Comparison of ENCODE assay signal across 1 cellular context in the genomic region with DNA sequence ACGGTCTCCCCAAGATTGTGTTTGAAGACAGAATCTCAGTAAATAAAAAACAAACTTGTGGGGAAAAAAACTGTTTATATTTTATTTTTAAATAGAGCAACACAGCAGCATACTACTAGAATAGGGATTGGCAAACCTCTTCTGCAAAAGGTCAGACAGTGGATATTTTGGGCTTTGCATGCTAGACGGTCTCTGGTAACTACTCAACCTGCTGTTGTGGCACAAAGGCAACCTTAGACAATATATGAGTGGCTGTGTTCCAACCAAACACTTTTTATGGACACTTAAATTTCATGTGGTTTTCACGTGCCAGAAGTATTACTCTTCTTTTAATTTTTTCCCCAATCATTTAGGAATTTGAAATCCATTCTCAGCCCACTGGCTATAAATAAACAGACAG.
TF ChIP-seq lines count a peak whose summit lies in the region.

No MANE protein-coding gene starts in this region.

TF ChIP-seq in GM23338, 12 proteins besides CTCF, POLR2A, EP300 and RAD21 (continued from another document):
- TF ChIP-seq, protein P1, sequence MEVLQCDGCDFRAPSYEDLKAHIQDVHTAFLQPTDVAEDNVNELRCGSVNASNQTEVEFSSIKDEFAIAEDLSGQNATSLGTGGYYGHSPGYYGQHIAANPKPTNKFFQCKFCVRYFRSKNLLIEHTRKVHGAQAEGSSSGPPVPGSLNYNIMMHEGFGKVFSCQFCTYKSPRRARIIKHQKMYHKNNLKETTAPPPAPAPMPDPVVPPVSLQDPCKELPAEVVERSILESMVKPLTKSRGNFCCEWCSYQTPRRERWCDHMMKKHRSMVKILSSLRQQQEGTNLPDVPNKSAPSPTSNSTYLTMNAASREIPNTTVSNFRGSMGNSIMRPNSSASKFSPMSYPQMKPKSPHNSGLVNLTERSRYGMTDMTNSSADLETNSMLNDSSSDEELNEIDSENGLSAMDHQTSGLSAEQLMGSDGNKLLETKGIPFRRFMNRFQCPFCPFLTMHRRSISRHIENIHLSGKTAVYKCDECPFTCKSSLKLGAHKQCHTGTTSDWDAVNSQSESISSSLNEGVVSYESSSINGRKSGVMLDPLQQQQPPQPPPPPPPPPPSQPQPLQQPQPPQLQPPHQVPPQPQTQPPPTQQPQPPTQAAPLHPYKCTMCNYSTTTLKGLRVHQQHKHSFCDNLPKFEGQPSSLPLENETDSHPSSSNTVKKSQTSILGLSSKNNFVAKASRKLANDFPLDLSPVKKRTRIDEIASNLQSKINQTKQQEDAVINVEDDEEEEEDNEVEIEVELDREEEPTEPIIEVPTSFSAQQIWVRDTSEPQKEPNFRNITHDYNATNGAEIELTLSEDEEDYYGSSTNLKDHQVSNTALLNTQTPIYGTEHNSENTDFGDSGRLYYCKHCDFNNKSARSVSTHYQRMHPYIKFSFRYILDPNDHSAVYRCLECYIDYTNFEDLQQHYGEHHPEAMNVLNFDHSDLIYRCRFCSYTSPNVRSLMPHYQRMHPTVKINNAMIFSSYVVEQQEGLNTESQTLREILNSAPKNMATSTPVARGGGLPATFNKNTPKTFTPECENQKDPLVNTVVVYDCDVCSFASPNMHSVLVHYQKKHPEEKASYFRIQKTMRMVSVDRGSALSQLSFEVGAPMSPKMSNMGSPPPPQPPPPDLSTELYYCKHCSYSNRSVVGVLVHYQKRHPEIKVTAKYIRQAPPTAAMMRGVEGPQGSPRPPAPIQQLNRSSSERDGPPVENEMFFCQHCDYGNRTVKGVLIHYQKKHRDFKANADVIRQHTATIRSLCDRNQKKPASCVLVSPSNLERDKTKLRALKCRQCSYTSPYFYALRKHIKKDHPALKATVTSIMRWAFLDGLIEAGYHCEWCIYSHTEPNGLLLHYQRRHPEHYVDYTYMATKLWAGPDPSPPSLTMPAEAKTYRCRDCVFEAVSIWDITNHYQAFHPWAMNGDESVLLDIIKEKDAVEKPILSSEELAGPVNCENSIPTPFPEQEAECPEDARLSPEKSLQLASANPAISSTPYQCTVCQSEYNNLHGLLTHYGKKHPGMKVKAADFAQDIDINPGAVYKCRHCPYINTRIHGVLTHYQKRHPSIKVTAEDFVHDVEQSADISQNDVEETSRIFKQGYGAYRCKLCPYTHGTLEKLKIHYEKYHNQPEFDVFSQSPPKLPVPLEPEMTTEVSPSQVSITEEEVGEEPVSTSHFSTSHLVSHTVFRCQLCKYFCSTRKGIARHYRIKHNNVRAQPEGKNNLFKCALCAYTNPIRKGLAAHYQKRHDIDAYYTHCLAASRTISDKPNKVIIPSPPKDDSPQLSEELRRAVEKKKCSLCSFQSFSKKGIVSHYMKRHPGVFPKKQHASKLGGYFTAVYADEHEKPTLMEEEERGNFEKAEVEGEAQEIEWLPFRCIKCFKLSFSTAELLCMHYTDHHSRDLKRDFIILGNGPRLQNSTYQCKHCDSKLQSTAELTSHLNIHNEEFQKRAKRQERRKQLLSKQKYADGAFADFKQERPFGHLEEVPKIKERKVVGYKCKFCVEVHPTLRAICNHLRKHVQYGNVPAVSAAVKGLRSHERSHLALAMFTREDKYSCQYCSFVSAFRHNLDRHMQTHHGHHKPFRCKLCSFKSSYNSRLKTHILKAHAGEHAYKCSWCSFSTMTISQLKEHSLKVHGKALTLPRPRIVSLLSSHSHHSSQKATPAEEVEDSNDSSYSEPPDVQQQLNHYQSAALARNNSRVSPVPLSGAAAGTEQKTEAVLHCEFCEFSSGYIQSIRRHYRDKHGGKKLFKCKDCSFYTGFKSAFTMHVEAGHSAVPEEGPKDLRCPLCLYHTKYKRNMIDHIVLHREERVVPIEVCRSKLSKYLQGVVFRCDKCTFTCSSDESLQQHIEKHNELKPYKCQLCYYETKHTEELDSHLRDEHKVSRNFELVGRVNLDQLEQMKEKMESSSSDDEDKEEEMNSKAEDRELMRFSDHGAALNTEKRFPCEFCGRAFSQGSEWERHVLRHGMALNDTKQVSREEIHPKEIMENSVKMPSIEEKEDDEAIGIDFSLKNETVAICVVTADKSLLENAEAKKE (CRISPR knock-in tag; IDR thresholded peaks at IDR 0.05): no peak
- TF ChIP-seq EZH2phosphoT487 (IDR thresholded peaks at IDR 0.05; ENCODE audit: unreplicated experiment): no peak
- TF ChIP-seq EZH2 (IDR thresholded peaks at IDR 0.05; ENCODE audit: low read depth, unreplicated experiment): no peak
